In genomic region chr11:132222345-132222744, GRCh38 we compare ENCODE assay signal across 29 cellular contexts.
DNase-seq lines count a peak whose midpoint lies in the region; ATAC-seq and TF ChIP-seq lines count a peak whose summit lies in the region.
"Had no signal": no experiment of that assay in that cellular context is flagged by ENCODE, and none has a peak within 500 bp of the region (broad histone marks: within the 10 kb centered on the region; RNA-seq: fewer than 3 reads in every experiment).

No MANE protein-coding gene starts in this region.

- H3K27me3 Mint-ChIP-seq in HFFc6 (ENCODE audit: insufficient read depth), result peaks cover 2% of the 10 kb centered on the region
- H3K27me3 Mint-ChIP-seq: B cell; CD4-positive, alpha-beta memory T cell; CD4-positive, alpha-beta T cell; CD8-positive, alpha-beta memory T cell had no signal

- ATAC-seq in GM21717 (IDR thresholded peaks at IDR 0.05; ENCODE audit: unreplicated experiment), result no peak
- ATAC-seq: A549; CD8-positive, alpha-beta T cell had no signal

- H3K36me3 Mint-ChIP-seq in HFFc6 (ENCODE audit: low read depth), result peaks cover 4% of the 10 kb centered on the region
- H3K36me3 Mint-ChIP-seq: CD14-positive monocyte; CD4-positive, alpha-beta memory T cell; CD4-positive, CD25-positive, alpha-beta regulatory T cell; CD8-positive, alpha-beta memory T cell; CD8-positive, alpha-beta T cell had no signal

- H3K9me3 Mint-ChIP-seq in HFFc6, result no peaks in the 10 kb centered on the region

- no peak for TF ChIP-seq CTCF in HFFc6 (IDR thresholded peaks at IDR 0.05)

- peak; percentile 65 for DNase-seq in G401 (ENCODE audit: low spot score)
- DNase-seq in HFFc6, result no peak
- DNase-seq in cerebellar cortex (ENCODE audit: low spot score), result peak; percentile 58
- DNase-seq in activated CD4-positive, alpha-beta T cell treated with anti-CD3 and anti-CD28 coated beads, Interleukin-2, amount 50 U/mL, for 1 hour, result no peak
- DNase-seq in NCI-H1417 treated with DMSO at 0.1 percent for 48 hours (lab: John Stamatoyannopoulos, UW), result no peak
- DNase-seq: 8988T; ACHN; AML-193; BE2C; C1 segment of cervical spinal cord; Caco-2; Calu3; CD4-positive, alpha-beta memory T cell; CD4-positive, alpha-beta T cell; CD4-positive, CD25-positive, alpha-beta regulatory T cell; CD8-positive, alpha-beta memory T cell; CD8-positive, alpha-beta T cell; COR-L47; DMS 273 treated with DMSO at 0.1 percent for 48 hours; DMS153; DMS53; DMS79; DMS79 treated with DMSO at 0.1 percent for 48 hours; DND-41; EL had no signal

- peaks cover 14% of the 10 kb centered on the region for H3K4me1 Mint-ChIP-seq in HFFc6 (ENCODE audit: low read depth)
- H3K4me1 Mint-ChIP-seq: B cell; CD14-positive monocyte; CD4-positive, alpha-beta memory T cell; CD4-positive, CD25-positive, alpha-beta regulatory T cell; CD8-positive, alpha-beta memory T cell had no signal

- no peak overlapping the region for H3K4me3 Mint-ChIP-seq in HFFc6
- H3K4me3 Mint-ChIP-seq: B cell; CD14-positive monocyte; CD4-positive, alpha-beta memory T cell; CD4-positive, alpha-beta T cell; CD4-positive, CD25-positive, alpha-beta regulatory T cell; CD8-positive, alpha-beta memory T cell; CD8-positive, alpha-beta T cell had no signal

- H3K27ac Mint-ChIP-seq in HFFc6, result 0 out of 2 replicates have a peak overlapping the region, but pooled peaks have one; percentile 8
- H3K27ac Mint-ChIP-seq: B cell; CD14-positive monocyte; CD4-positive, alpha-beta memory T cell; CD4-positive, alpha-beta T cell; CD8-positive, alpha-beta memory T cell; CD8-positive, alpha-beta T cell had no signal

- in situ Hi-C loops in G401 (cut with HindIII; ENCODE audit: low sequenced_read_pairs), result no loop called here

Comparison
In these comparisons a context has a peak if more than half of its experiments do, and no peak if none do; other contexts are left out.
1. DNase-seq: peak in G401 (single experiment) and cerebellar cortex (single experiment); none in HFFc6 (single experiment), activated CD4-positive, alpha-beta T cell treated with anti-CD3 and anti-CD28 coated beads, Interleukin-2, amount 50 U/mL, for 1 hour (single experiment) and NCI-H1417 treated with DMSO at 0.1 percent for 48 hours (single experiment).